In genomic region chrX:368811-369562, GRCh38 we compare ENCODE assay signal across 13 cellular contexts. TPM values are rescaled to one million over a fixed set of nuclear protein-coding genes. Genes with fewer than 3 reads are reported as not detected.
DNase-seq lines count a peak whose midpoint lies in the region; ATAC-seq and TF ChIP-seq lines count a peak whose summit lies in the region.
"Had no signal": no experiment of that assay in that cellular context is flagged by ENCODE, and none has a peak within 500 bp of the region (broad histone marks: within the 10 kb centered on the region; RNA-seq: fewer than 3 reads in every experiment).

No MANE protein-coding gene starts in this region.

- H3F3A ChIP-seq in smooth muscle cell (ENCODE audit: low read depth): no peaks in the 10 kb centered on the region

- H3K4me1 Mint-ChIP-seq in H9: peaks cover 19 to 30% of the 10 kb centered on the region in 2 experiments

- H3K79me2 ChIP-seq in H9 (ENCODE audit: insufficient read depth, low read length): peaks cover 10% of the 10 kb centered on the region; the same call in 1 of the 2 replicates
- H3K79me2 ChIP-seq in smooth muscle cell (ENCODE audit: low read depth): peaks cover 3% of the 10 kb centered on the region

- peaks cover 22% of the 10 kb centered on the region for H3K27me3 Mint-ChIP-seq in H9 (ENCODE audit: low read depth)

- H3K23me2 ChIP-seq in H9 (ENCODE audit: insufficient read length, low read depth, low read length, poor library complexity, severe bottlenecking): peaks cover 9% of the 10 kb centered on the region

- DNase-seq in H9 (no peak), amniotic epithelial cell (ENCODE audit: low read depth) (peak; percentile 29), right atrium auricular region (ENCODE audit: low spot score) (no peak), smooth muscle cell (lab: John Stamatoyannopoulos, UW; ENCODE audit: unreplicated experiment) (no peak), islet precursor cell (no peak), SW 1271 (lab: John Stamatoyannopoulos, UW) (no peak)
- DNase-seq: DMS 273 treated with DMSO at 0.1 percent for 48 hours, foreskin melanocyte, lower lobe of right lung, MM.1S, NCI-H526 had no signal

- no peak for TF ChIP-seq CTCF in H9 (conservative IDR thresholded peaks at IDR 0.05)
- no peak for TF ChIP-seq CTCF in right atrium auricular region (IDR thresholded peaks at IDR 0.05)
- TF ChIP-seq CTCF in smooth muscle cell (IDR thresholded peaks at IDR 0.05; ENCODE audit: borderline replicate concordance, insufficient read depth, poor library complexity, severe bottlenecking): no peak

- H3K27me3 ChIP-seq in H9 (ENCODE audit: insufficient read depth, low read length): peaks cover 3% of the 10 kb centered on the region; the same call in 1 of the 2 replicates
- no peaks in the 10 kb centered on the region for H3K27me3 ChIP-seq in right atrium auricular region
- peaks cover 12% of the 10 kb centered on the region for H3K27me3 ChIP-seq in smooth muscle cell (ENCODE audit: low read depth)

- H3K9ac ChIP-seq in H9 (ENCODE audit: extremely low read depth, insufficient read length, low read length): no peak overlapping the region
- peak overlapping the region; percentile 58 for H3K9ac ChIP-seq in smooth muscle cell (ENCODE audit: low read depth)

- no CpG with 5 or more reads among the region's 25 CpGs for whole genome bisulfite sequencing in H9 (ENCODE audit: extremely low coverage, insufficient read length, low lambda C conversion rate)
- 29% methylated on average over 22 of the region's 25 CpGs for WGBS in smooth muscle cell (ENCODE audit: low lambda C conversion rate)

- no peak overlapping the region for H3K23ac ChIP-seq in H9 (ENCODE audit: insufficient read length, low read depth, low read length)

- H2BK15ac ChIP-seq in H9 (ENCODE audit: low read depth, low read length): no peak overlapping the region

- H2BK20ac ChIP-seq in H9 (ENCODE audit: low read depth, low read length, poor library complexity, severe bottlenecking): no peak overlapping the region

- H3K27ac Mint-ChIP-seq in H9: peak overlapping the region; percentile 89 to 98 (median 97); a peak in 6 of 7 replicates

- no peak overlapping the region for H3K27ac ChIP-seq in H9 (ENCODE audit: insufficient read length, low read depth, low read length)
- peak overlapping the region; percentile 88 to 95 for H3K27ac ChIP-seq in right atrium auricular region
- H3K27ac ChIP-seq in smooth muscle cell (ENCODE audit: low read depth): peak overlapping the region; percentile 73
- H3K27ac ChIP-seq: lower lobe of right lung, prostate gland had no signal

- H4K8ac ChIP-seq in H9 (replicated peaks; ENCODE audit: insufficient read length, low read depth, low read length): no peak overlapping the region

- peak overlapping the region in 1 of 2 experiments; percentile 53; a peak in 2 of 5 replicates for H3K4me3 Mint-ChIP-seq in H9

- H2BK120ac ChIP-seq in H9 (ENCODE audit: low read depth, low read length, poor library complexity, severe bottlenecking): no peak overlapping the region

- H3K4me2 ChIP-seq in H9 (ENCODE audit: insufficient read depth, insufficient read length, low read length) (no peak overlapping the region), smooth muscle cell (peak overlapping the region; percentile 76)

- no peaks in the 10 kb centered on the region; the same call in 1 of the 2 replicates for H3K4me1 ChIP-seq in H9 (ENCODE audit: insufficient read depth, low read length)
- H3K4me1 ChIP-seq in right atrium auricular region: peaks cover 0 to 42% of the 10 kb centered on the region in 2 donors
- peaks cover 16% of the 10 kb centered on the region for H3K4me1 ChIP-seq in smooth muscle cell (ENCODE audit: low read depth)
- H3K4me1 ChIP-seq: prostate gland had no signal

- no peak overlapping the region for H3K18ac ChIP-seq in H9 (ENCODE audit: insufficient read length, low read depth, low read length)

- H2BK5ac ChIP-seq in H9 (ENCODE audit: insufficient read length, low read length): peak overlapping the region; percentile 48

- H3K79me1 ChIP-seq in H9 (ENCODE audit: insufficient read depth, low read depth, low read length, poor library complexity, severe bottlenecking): peaks cover 9% of the 10 kb centered on the region

- no peak overlapping the region for H3K4ac ChIP-seq in H9 (ENCODE audit: low read depth, low read length)

- no peak overlapping the region for H4K91ac ChIP-seq in H9 (ENCODE audit: insufficient read length, low read depth, low read length)

- no peak overlapping the region for H2AK5ac ChIP-seq in H9 (ENCODE audit: insufficient read length, low read length)

- no peaks in the 10 kb centered on the region for H3K36me3 ChIP-seq in right atrium auricular region
- no peaks in the 10 kb centered on the region for H3K36me3 ChIP-seq in smooth muscle cell (ENCODE audit: low read depth)
- H3K36me3 ChIP-seq: lower lobe of right lung, prostate gland had no signal

- no peaks in the 10 kb centered on the region for H3K9me3 Mint-ChIP-seq in H9

- H3K4me3 ChIP-seq in right atrium auricular region (peak overlapping the region in 1 of 2 donors; percentile 21), smooth muscle cell (no peak overlapping the region)
- H3K4me3 ChIP-seq: lower lobe of right lung, prostate gland had no signal

- H3K36me3 Mint-ChIP-seq in H9 (ENCODE audit: insufficient read depth in 1 of 3, low read depth in 3 of 3): peaks cover 3 to 16% (median 4%) of the 10 kb centered on the region in 3 experiments; a peak in 4 of 7 replicates

- H3K56ac ChIP-seq in H9 (ENCODE audit: insufficient read length, low read depth, low read length): no peak overlapping the region

- H3K9me3 ChIP-seq in H9 (ENCODE audit: control insufficient read depth, low read depth, low read length) (no peaks in the 10 kb centered on the region), right atrium auricular region (no peaks in the 10 kb centered on the region), smooth muscle cell (replicated peaks; ENCODE audit: low read depth) (no peaks in the 10 kb centered on the region)
- H3K9me3 ChIP-seq: lower lobe of right lung, prostate gland had no signal

- no peak overlapping the region for H2BK12ac ChIP-seq in H9 (ENCODE audit: insufficient read length, low read depth, low read length)

- no peak overlapping the region for H4K5ac ChIP-seq in H9 (ENCODE audit: insufficient read length, low read depth, low read length)

- H4K20me1 ChIP-seq in H9 (ENCODE audit: control insufficient read depth, insufficient read depth, insufficient read length): peaks cover 2% of the 10 kb centered on the region
- H4K20me1 ChIP-seq in smooth muscle cell (ENCODE audit: low read depth): peaks cover 58% of the 10 kb centered on the region

- ATAC-seq in GM21576 (IDR thresholded peaks at IDR 0.05; ENCODE audit: unreplicated experiment): no peak

- H3T11ph ChIP-seq in H9 (ENCODE audit: low read length): no peak overlapping the region

- H3K14ac ChIP-seq in H9 (ENCODE audit: insufficient read depth, low read length): no peak overlapping the region; the same call in 1 of the 2 replicates

- H2AFZ ChIP-seq in H9 (ENCODE audit: low read length): no peak overlapping the region
- no peak overlapping the region for H2AFZ ChIP-seq in smooth muscle cell (ENCODE audit: low read depth)

RNA-seq across cellular contexts. Expression of gene PPP2R3B, which starts 17.7 kb away (rescaled TPM):
- total RNA-seq in H9 (2021): 63.3 and 72.1 TPM in 2 replicates
- 10 to 100 TPM; 58.6 to 70.1 TPM for total RNA-seq in right atrium auricular region
- total RNA-seq in smooth muscle cell: 15.2 TPM in 2 replicates
- 25.1 and 39.5 TPM in 2 replicates for polyA plus RNA-seq in smooth muscle cell

RNA-seq across cellular contexts. Expression of gene GTPBP6, which starts 50.4 kb away (rescaled TPM):
- total RNA-seq in H9 (2021) (64.0 and 64.5 TPM in 2 replicates), right atrium auricular region (10 to 100 TPM; 44.6 to 52.1 TPM), smooth muscle cell (25.3 TPM in 2 replicates)
- 45.7 and 59.5 TPM in 2 replicates for polyA plus RNA-seq in smooth muscle cell
